2 cellular contexts compared by ENCODE assay signal in the genomic region with DNA sequence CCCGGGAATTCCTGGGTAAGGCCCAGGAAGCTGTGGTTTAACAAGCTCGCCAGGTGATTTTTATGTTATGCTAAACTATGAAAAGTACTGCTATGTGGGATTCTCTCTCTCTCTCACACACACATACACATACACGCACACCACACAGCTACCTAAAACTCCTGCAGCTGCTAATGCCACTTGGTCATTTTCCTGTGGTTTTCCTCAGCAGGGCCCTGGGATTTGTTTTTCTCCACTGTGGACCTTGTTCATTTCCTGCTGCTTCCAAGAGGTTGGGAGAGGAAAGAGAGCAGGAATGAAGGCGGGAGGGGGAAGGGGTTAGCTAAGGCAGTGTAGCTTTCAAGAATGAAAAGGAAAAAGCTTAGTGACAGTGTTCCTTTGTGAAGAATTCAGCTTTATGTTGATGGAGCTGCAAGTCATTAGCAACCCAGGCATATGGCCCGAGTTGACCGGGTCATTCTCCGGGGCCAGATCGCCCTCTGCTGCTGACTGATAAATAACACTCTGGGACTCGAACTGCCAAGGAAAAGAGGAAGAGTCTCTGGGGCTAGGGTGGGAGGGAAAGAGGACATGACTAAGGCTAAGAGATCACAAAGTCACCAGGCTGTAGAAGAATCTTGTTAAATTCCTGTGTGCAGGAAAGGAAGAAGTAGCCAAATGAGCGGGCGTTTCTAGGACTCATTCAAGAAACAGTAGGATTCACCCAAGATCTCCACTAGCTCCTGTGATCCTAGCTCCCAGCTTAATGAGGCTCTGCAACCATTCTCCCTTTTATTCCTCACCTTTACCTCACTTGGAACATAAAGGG.
TF ChIP-seq lines count a peak whose summit lies in the region.

No MANE protein-coding gene starts in this region.

TF ChIP-seq in HEK293, 187 proteins besides CTCF, POLR2A, EP300 and RAD21 (continued from another document):
- TF ChIP-seq, protein P1, sequence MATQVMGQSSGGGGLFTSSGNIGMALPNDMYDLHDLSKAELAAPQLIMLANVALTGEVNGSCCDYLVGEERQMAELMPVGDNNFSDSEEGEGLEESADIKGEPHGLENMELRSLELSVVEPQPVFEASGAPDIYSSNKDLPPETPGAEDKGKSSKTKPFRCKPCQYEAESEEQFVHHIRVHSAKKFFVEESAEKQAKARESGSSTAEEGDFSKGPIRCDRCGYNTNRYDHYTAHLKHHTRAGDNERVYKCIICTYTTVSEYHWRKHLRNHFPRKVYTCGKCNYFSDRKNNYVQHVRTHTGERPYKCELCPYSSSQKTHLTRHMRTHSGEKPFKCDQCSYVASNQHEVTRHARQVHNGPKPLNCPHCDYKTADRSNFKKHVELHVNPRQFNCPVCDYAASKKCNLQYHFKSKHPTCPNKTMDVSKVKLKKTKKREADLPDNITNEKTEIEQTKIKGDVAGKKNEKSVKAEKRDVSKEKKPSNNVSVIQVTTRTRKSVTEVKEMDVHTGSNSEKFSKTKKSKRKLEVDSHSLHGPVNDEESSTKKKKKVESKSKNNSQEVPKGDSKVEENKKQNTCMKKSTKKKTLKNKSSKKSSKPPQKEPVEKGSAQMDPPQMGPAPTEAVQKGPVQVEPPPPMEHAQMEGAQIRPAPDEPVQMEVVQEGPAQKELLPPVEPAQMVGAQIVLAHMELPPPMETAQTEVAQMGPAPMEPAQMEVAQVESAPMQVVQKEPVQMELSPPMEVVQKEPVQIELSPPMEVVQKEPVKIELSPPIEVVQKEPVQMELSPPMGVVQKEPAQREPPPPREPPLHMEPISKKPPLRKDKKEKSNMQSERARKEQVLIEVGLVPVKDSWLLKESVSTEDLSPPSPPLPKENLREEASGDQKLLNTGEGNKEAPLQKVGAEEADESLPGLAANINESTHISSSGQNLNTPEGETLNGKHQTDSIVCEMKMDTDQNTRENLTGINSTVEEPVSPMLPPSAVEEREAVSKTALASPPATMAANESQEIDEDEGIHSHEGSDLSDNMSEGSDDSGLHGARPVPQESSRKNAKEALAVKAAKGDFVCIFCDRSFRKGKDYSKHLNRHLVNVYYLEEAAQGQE (tag by site-specific recombination; IDR thresholded peaks at IDR 0.05), result no peak
- TF ChIP-seq PRDM1 (tag by site-specific recombination; IDR thresholded peaks at IDR 0.05), result 0 out of 2 replicates have a peak, but pooled peaks have one; percentile 26
- TF ChIP-seq ZNF654 (tag by site-specific recombination; IDR thresholded peaks at IDR 0.05; ENCODE audit: low read depth), result peak; percentile 65
- TF ChIP-seq ZIC2 (tag by site-specific recombination; IDR thresholded peaks at IDR 0.05), result peak; percentile 98
- no peak for TF ChIP-seq SP7 (tag by site-specific recombination; IDR thresholded peaks at IDR 0.05)
- no peak for TF ChIP-seq ZNF146 (tag by site-specific recombination; IDR thresholded peaks at IDR 0.05)
- no peak for TF ChIP-seq OVOL3 (tag by site-specific recombination; IDR thresholded peaks at IDR 0.05)
- no peak for TF ChIP-seq GFI1B (tag by site-specific recombination; IDR thresholded peaks at IDR 0.05)
- TF ChIP-seq HOXD13 (CRISPR knock-in tag; IDR thresholded peaks at IDR 0.05; ENCODE audit: borderline replicate concordance), result no peak
- no peak for TF ChIP-seq ZSCAN5A (tag by site-specific recombination; IDR thresholded peaks at IDR 0.05)
- TF ChIP-seq, protein P2, sequence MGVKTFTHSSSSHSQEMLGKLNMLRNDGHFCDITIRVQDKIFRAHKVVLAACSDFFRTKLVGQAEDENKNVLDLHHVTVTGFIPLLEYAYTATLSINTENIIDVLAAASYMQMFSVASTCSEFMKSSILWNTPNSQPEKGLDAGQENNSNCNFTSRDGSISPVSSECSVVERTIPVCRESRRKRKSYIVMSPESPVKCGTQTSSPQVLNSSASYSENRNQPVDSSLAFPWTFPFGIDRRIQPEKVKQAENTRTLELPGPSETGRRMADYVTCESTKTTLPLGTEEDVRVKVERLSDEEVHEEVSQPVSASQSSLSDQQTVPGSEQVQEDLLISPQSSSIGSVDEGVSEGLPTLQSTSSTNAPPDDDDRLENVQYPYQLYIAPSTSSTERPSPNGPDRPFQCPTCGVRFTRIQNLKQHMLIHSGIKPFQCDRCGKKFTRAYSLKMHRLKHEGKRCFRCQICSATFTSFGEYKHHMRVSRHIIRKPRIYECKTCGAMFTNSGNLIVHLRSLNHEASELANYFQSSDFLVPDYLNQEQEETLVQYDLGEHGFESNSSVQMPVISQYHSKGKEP (tag by site-specific recombination; IDR thresholded peaks at IDR 0.05), result no peak
- TF ChIP-seq FEZF1 (tag by site-specific recombination; IDR thresholded peaks at IDR 0.05), result no peak
- TF ChIP-seq ZNF529 (tag by site-specific recombination; IDR thresholded peaks at IDR 0.05; ENCODE audit: insufficient replicate concordance), result no peak
TF ChIP-seq in HEK293: peak in this region for 4.

TF ChIP-seq in WTC11, 78 proteins besides CTCF, POLR2A, EP300 and RAD21 (continued from another document):
- TF ChIP-seq, protein P3, sequence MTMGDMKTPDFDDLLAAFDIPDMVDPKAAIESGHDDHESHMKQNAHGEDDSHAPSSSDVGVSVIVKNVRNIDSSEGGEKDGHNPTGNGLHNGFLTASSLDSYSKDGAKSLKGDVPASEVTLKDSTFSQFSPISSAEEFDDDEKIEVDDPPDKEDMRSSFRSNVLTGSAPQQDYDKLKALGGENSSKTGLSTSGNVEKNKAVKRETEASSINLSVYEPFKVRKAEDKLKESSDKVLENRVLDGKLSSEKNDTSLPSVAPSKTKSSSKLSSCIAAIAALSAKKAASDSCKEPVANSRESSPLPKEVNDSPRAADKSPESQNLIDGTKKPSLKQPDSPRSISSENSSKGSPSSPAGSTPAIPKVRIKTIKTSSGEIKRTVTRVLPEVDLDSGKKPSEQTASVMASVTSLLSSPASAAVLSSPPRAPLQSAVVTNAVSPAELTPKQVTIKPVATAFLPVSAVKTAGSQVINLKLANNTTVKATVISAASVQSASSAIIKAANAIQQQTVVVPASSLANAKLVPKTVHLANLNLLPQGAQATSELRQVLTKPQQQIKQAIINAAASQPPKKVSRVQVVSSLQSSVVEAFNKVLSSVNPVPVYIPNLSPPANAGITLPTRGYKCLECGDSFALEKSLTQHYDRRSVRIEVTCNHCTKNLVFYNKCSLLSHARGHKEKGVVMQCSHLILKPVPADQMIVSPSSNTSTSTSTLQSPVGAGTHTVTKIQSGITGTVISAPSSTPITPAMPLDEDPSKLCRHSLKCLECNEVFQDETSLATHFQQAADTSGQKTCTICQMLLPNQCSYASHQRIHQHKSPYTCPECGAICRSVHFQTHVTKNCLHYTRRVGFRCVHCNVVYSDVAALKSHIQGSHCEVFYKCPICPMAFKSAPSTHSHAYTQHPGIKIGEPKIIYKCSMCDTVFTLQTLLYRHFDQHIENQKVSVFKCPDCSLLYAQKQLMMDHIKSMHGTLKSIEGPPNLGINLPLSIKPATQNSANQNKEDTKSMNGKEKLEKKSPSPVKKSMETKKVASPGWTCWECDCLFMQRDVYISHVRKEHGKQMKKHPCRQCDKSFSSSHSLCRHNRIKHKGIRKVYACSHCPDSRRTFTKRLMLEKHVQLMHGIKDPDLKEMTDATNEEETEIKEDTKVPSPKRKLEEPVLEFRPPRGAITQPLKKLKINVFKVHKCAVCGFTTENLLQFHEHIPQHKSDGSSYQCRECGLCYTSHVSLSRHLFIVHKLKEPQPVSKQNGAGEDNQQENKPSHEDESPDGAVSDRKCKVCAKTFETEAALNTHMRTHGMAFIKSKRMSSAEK (CRISPR knock-in tag; IDR thresholded peaks at IDR 0.05; ENCODE audit: borderline replicate concordance), result no peak
- TF ChIP-seq FOXP1 (CRISPR knock-in tag; IDR thresholded peaks at IDR 0.05; ENCODE audit: borderline replicate concordance) (no peak), ZSCAN18 (CRISPR knock-in tag; IDR thresholded peaks at IDR 0.05) (no peak), FOXP4 (CRISPR knock-in tag; IDR thresholded peaks at IDR 0.05) (peak; percentile 31; the same call in 1 of the 2 replicates), HMGA2 (CRISPR knock-in tag; IDR thresholded peaks at IDR 0.05) (no peak), ZNF121 (CRISPR knock-in tag; IDR thresholded peaks at IDR 0.05) (no peak), FOXJ3 (CRISPR knock-in tag; IDR thresholded peaks at IDR 0.05; ENCODE audit: borderline replicate concordance) (no peak), ETV6 (CRISPR knock-in tag; IDR thresholded peaks at IDR 0.05) (0 out of 2 replicates have a peak, but pooled peaks have one; percentile 26)
- TF ChIP-seq, protein P4, sequence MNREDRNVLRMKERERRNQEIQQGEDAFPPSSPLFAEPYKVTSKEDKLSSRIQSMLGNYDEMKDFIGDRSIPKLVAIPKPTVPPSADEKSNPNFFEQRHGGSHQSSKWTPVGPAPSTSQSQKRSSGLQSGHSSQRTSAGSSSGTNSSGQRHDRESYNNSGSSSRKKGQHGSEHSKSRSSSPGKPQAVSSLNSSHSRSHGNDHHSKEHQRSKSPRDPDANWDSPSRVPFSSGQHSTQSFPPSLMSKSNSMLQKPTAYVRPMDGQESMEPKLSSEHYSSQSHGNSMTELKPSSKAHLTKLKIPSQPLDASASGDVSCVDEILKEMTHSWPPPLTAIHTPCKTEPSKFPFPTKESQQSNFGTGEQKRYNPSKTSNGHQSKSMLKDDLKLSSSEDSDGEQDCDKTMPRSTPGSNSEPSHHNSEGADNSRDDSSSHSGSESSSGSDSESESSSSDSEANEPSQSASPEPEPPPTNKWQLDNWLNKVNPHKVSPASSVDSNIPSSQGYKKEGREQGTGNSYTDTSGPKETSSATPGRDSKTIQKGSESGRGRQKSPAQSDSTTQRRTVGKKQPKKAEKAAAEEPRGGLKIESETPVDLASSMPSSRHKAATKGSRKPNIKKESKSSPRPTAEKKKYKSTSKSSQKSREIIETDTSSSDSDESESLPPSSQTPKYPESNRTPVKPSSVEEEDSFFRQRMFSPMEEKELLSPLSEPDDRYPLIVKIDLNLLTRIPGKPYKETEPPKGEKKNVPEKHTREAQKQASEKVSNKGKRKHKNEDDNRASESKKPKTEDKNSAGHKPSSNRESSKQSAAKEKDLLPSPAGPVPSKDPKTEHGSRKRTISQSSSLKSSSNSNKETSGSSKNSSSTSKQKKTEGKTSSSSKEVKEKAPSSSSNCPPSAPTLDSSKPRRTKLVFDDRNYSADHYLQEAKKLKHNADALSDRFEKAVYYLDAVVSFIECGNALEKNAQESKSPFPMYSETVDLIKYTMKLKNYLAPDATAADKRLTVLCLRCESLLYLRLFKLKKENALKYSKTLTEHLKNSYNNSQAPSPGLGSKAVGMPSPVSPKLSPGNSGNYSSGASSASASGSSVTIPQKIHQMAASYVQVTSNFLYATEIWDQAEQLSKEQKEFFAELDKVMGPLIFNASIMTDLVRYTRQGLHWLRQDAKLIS (CRISPR knock-in tag; IDR thresholded peaks at IDR 0.05; ENCODE audit: borderline replicate concordance), result no peak
